In genomic region chr10:96719205-96719604, GRCh38 we compare ENCODE assay signal across 11 cellular contexts. TPM values are rescaled to one million over a fixed set of nuclear protein-coding genes. Genes with fewer than 3 reads are reported as not detected.
DNase-seq lines count a peak whose midpoint lies in the region; ATAC-seq and TF ChIP-seq lines count a peak whose summit lies in the region.
"Had no signal": no experiment of that assay in that cellular context is flagged by ENCODE, and none has a peak within 500 bp of the region (broad histone marks: within the 10 kb centered on the region; RNA-seq: fewer than 3 reads in every experiment).

No MANE protein-coding gene starts in this region.

- CTCF ChIA-PET in PC-3 (lab: Charles Lee), result no interaction called here

- BruUV-seq in PC-3 (replicated peaks; lab: Mats Ljungman, UMichigan), result TSS peak; percentile 29

- intact Hi-C loops in PC-3 (cut with micrococcal nuclease) (no loop called here), upper lobe of right lung (cut with DNase I) (no loop called here)

- H3K27ac ChIP-seq in PC-3 (ENCODE audit: low read length) (no peak overlapping the region), iPS-20b (ENCODE audit: low read length) (no peak overlapping the region), upper lobe of right lung (no peak overlapping the region), caudate nucleus (ENCODE audit: low read depth, low read length) (no peak overlapping the region)
- H3K27ac ChIP-seq: GM23248, KMS-11 had no signal

- H3K36me3 ChIP-seq in PC-3 (ENCODE audit: low read depth, low read length), result no peaks in the 10 kb centered on the region
- H3K36me3 ChIP-seq in iPS-20b (ENCODE audit: insufficient read depth, low read depth, low read length), result no peaks in the 10 kb centered on the region
- H3K36me3 ChIP-seq in upper lobe of right lung, result no peaks in the 10 kb centered on the region

- H3K4me3 ChIP-seq in PC-3 (ENCODE audit: low read length), result no peak overlapping the region
- H3K4me3 ChIP-seq in iPS-20b (ENCODE audit: low read length), result peak overlapping the region; percentile 77
- peak overlapping the region; percentile 62 for H3K4me3 ChIP-seq in upper lobe of right lung
- H3K4me3 ChIP-seq: GM23248 had no signal

- no peaks in the 10 kb centered on the region for H3K27me3 ChIP-seq in PC-3 (ENCODE audit: low read length)
- peaks cover 23% of the 10 kb centered on the region for H3K27me3 ChIP-seq in iPS-20b (ENCODE audit: insufficient read depth, low read length)
- no peaks in the 10 kb centered on the region for H3K27me3 ChIP-seq in upper lobe of right lung

- H3K27ac Mint-ChIP-seq in stimulated activated naive CD8-positive, alpha-beta T cell treated with anti-CD3 and anti-CD28 coated beads, Interleukin-15, Interleukin-2, amounts not matched to agents 100 ng/mL and 50 ng/mL, for 24 hours, result peak overlapping the region; percentile 99

- H3K9me2 ChIP-seq in PC-3 (replicated peaks; ENCODE audit: low read length), result no peaks in the 10 kb centered on the region

- no peak for TF ChIP-seq CTCF in PC-3 (conservative IDR thresholded peaks at IDR 0.05; ENCODE audit: low read depth, low read length)
- TF ChIP-seq CTCF in upper lobe of right lung (IDR thresholded peaks at IDR 0.05), result no peak

- POLR2A ChIA-PET in PC-3 (lab: Charles Lee; ENCODE audit: unreplicated experiment), result no interaction called here

- H3K9ac ChIP-seq in PC-3 (ENCODE audit: low read length), result no peak overlapping the region
- H3K9ac ChIP-seq in iPS-20b (ENCODE audit: low read depth, low read length), result no peak overlapping the region
- H3K9ac ChIP-seq: GM23248 had no signal

- H3K9me3 Mint-ChIP-seq in stimulated activated naive CD8-positive, alpha-beta T cell treated with anti-CD3 and anti-CD28 coated beads, Interleukin-15, Interleukin-2, amounts not matched to agents 100 ng/mL and 50 ng/mL, for 24 hours, result no peaks in the 10 kb centered on the region

- no peaks in the 10 kb centered on the region for H3K79me2 ChIP-seq in PC-3 (ENCODE audit: low read length)

- H3K9me3 ChIP-seq in PC-3 (ENCODE audit: low read length) (no peaks in the 10 kb centered on the region), iPS-20b (ENCODE audit: insufficient read depth, low read depth, low read length) (no peaks in the 10 kb centered on the region), upper lobe of right lung (no peaks in the 10 kb centered on the region)

- H2AFZ ChIP-seq in PC-3 (ENCODE audit: low read length), result no peak overlapping the region

- peak overlapping the region; percentile 98 for H3K4me3 Mint-ChIP-seq in stimulated activated naive CD8-positive, alpha-beta T cell treated with anti-CD3 and anti-CD28 coated beads, Interleukin-15, Interleukin-2, amounts not matched to agents 100 ng/mL and 50 ng/mL, for 24 hours

- peaks cover 2% of the 10 kb centered on the region for H3K27me3 Mint-ChIP-seq in stimulated activated naive CD8-positive, alpha-beta T cell treated with anti-CD3 and anti-CD28 coated beads, Interleukin-15, Interleukin-2, amounts not matched to agents 100 ng/mL and 50 ng/mL, for 24 hours

- DNase-seq in stimulated activated naive CD8-positive, alpha-beta T cell treated with anti-CD3 and anti-CD28 coated beads, Interleukin-15, Interleukin-2, amounts not matched to agents 100 U/mL and 50 U/mL, for 24 hours, result no peak
- DNase-seq in PC-3 (no peak), upper lobe of right lung (no peak), SK-N-DZ (ENCODE audit: low spot score) (no peak), epidermal melanocyte (ENCODE audit: insufficient read length, low spot score) (no peak), caudate nucleus (lab: John Stamatoyannopoulos, UW) (no peak)
- DNase-seq: GM23248, T1000 had no signal

- no peak for ATAC-seq in stimulated activated naive CD8-positive, alpha-beta T cell treated with anti-CD3 and anti-CD28 coated beads, Interleukin-15, Interleukin-2, amounts not matched to agents 100 U/mL and 50 U/mL, for 24 hours
- ATAC-seq in PC-3 (no peak), upper lobe of right lung (no peak)

- H3K4me1 Mint-ChIP-seq in stimulated activated naive CD8-positive, alpha-beta T cell treated with anti-CD3 and anti-CD28 coated beads, Interleukin-15, Interleukin-2, amounts not matched to agents 100 ng/mL and 50 ng/mL, for 24 hours (ENCODE audit: low read depth), result peaks cover 43% of the 10 kb centered on the region

- peaks cover 11% of the 10 kb centered on the region for H3K4me1 ChIP-seq in PC-3 (ENCODE audit: insufficient read depth, low read length)
- peaks cover 4% of the 10 kb centered on the region; the same call in 1 of the 2 replicates for H3K4me1 ChIP-seq in iPS-20b (ENCODE audit: insufficient read depth, low read length)
- peaks cover 10% of the 10 kb centered on the region for H3K4me1 ChIP-seq in upper lobe of right lung

- no peaks in the 10 kb centered on the region for H4K20me1 ChIP-seq in PC-3 (ENCODE audit: low read length)

- no peaks in the 10 kb centered on the region for H3K36me3 Mint-ChIP-seq in stimulated activated naive CD8-positive, alpha-beta T cell treated with anti-CD3 and anti-CD28 coated beads, Interleukin-15, Interleukin-2, amounts not matched to agents 100 ng/mL and 50 ng/mL, for 24 hours (ENCODE audit: low read depth)

- H3F3A ChIP-seq in PC-3 (ENCODE audit: low read length, unreplicated experiment), result no peaks in the 10 kb centered on the region

- H3K4me2 ChIP-seq in PC-3 (ENCODE audit: low read length), result peak overlapping the region; percentile 97; the same call in 1 of the 2 replicates

RNA-seq across cellular contexts. Expression of gene PIK3AP1, which starts 1.1 kb away (rescaled TPM):
- 3.7 and 4.7 TPM in 2 replicates for total RNA-seq in PC-3 (2014; rRNA removed)
- 65.2 TPM for total RNA-seq in upper lobe of right lung
- polyA plus RNA-seq in SK-N-DZ (2014; cell fraction: cytosol; rRNA removed), result 0.31 and 0.59 TPM in 2 replicates
- polyA plus RNA-seq in SK-N-DZ (2014; cell fraction: nucleus; rRNA removed), result 0.21 and 0.35 TPM in 2 replicates
- total RNA-seq: GM23248 had no signal
- polyA plus RNA-seq: GM23248 had no signal

Comparison
In these comparisons a context has a peak if more than half of its experiments do, and no peak if none do; other contexts are left out.
1. RNA of gene PIK3AP1, which starts 1.1 kb away (total RNA-seq): 65.2 TPM in upper lobe of right lung (single experiment); 3.7 to 4.7 TPM in PC-3; every median in the first group is over 10 times any median in the second.